ENCODE assay signal across 1 cellular context in the genomic region with DNA sequence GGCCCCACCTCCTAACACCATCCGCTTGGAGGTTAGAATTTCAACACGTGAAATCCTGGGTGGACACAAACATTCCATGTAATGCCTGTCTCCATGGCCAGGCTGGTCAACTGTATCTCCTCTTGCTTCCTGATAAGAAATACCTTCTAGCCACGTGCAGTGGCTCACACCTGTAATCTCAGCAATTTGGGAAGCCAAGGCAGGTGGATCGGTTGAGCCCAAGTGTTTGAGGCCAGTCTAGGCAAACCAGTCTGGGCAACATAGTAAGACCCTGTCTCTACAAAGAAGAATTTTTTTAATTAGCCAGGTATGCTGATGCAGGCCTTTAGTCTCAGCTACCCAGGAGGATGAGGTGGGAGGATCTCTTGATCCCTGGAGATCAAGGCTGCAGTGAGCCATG.
TF ChIP-seq lines count a peak whose summit lies in the region.

No MANE protein-coding gene starts in this region.

TF ChIP-seq in H1, 55 proteins besides CTCF, POLR2A, EP300 and RAD21:
- no peak for TF ChIP-seq YY1 (IDR thresholded peaks at IDR 0.05; ENCODE audit: low read depth, low read length)
- TF ChIP-seq RXRA (IDR thresholded peaks at IDR 0.05; ENCODE audit: insufficient read depth, low read depth, low read length) = no peak
- no peak for TF ChIP-seq BCL11A (IDR thresholded peaks at IDR 0.05; ENCODE audit: low read depth in 2 of 2, low read length in 2 of 2)
- TF ChIP-seq, protein P1, sequence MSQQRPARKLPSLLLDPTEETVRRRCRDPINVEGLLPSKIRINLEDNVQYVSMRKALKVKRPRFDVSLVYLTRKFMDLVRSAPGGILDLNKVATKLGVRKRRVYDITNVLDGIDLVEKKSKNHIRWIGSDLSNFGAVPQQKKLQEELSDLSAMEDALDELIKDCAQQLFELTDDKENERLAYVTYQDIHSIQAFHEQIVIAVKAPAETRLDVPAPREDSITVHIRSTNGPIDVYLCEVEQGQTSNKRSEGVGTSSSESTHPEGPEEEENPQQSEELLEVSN (IDR thresholded peaks at IDR 0.05) = no peak
- TF ChIP-seq SP1 (IDR thresholded peaks at IDR 0.05; ENCODE audit: low read depth, low read length) = no peak
- TF ChIP-seq FOSL1 (IDR thresholded peaks at IDR 0.05; ENCODE audit: insufficient read depth, low read depth, low read length) = no peak
- TF ChIP-seq TAF7 (optimal IDR thresholded peaks at IDR 0.05; ENCODE audit: borderline replicate concordance, low read depth, low read length) = no peak
- TF ChIP-seq SP4 (IDR thresholded peaks at IDR 0.05; ENCODE audit: low read length) = no peak
- TF ChIP-seq SUZ12 (IDR thresholded peaks at IDR 0.05; ENCODE audit: low read length) = no peak
- no peak for TF ChIP-seq HDAC2 (IDR thresholded peaks at IDR 0.05; ENCODE audit: borderline replicate concordance in 1 of 2, low read depth in 2 of 2, low read length in 2 of 2)
- TF ChIP-seq, protein P2, sequence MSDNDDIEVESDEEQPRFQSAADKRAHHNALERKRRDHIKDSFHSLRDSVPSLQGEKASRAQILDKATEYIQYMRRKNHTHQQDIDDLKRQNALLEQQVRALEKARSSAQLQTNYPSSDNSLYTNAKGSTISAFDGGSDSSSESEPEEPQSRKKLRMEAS (IDR thresholded peaks at IDR 0.05) = no peak
- TF ChIP-seq SIRT6 (IDR thresholded peaks at IDR 0.05; ENCODE audit: low read length) = no peak
- no peak for TF ChIP-seq SAP30 (IDR thresholded peaks at IDR 0.05; ENCODE audit: insufficient read depth, insufficient replicate concordance, low read length)
- no peak for TF ChIP-seq KDM1A (IDR thresholded peaks at IDR 0.05; ENCODE audit: borderline replicate concordance, low read length)
TF ChIP-seq in H1: peak in this region for 0.
